In the genomic region with DNA sequence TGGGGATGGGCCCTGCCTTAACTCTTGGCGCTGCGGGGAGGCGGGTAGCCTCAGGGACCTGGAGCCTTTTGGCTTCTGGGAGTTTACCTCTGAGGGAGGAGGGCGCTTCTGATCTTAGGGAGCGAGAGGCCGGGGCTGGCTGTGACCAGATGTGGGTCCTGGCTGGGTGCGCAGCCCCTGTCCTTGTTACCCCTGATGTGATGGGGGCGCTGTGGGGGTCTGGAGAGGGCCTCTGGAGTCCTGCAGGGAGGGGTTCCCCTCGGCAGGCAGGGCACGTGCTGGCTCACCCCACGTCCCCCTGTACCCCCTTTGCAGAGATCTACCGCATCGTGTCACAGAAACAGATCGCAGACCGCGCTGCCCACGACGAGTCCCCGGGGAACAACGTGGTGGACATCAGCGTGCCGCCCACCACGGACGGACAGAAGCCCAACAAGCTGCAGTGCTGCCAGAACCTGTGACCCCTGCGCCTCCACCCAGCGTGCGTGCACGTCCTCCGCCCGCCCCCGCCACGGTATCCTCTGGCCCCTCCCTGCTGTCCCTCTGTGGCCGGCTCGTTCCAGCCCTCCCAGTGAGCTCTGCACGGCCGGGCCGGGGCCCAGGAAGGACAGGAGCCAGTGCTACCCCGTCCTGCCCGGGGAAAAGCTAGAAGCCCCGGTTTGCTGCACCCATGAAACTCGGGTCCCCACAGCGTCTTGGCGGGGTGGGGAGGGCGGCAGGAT, we compare ENCODE assay signal across 1 cellular context.
TF ChIP-seq lines count a peak whose summit lies in the region.

No MANE protein-coding gene starts in this region.

TF ChIP-seq in K562, 482 proteins besides CTCF, POLR2A, EP300 and RAD21:
- TF ChIP-seq KDM4B (IDR thresholded peaks at IDR 0.05; ENCODE audit: borderline replicate concordance in 2 of 2, low read depth in 1 of 2) (no peak), POLR2G (IDR thresholded peaks at IDR 0.05; ENCODE audit: low read depth, low read length) (peak; percentile 52; the same call in 1 of the 2 replicates), CREM (IDR thresholded peaks at IDR 0.05; ENCODE audit: low read depth) (no peak)
